ENCODE assay signal across 9 cellular contexts in genomic region chr1:203286161-203286984, GRCh38. TPM values are rescaled to one million over a fixed set of nuclear protein-coding genes. Genes with fewer than 3 reads are reported as not detected.
DNase-seq lines count a peak whose midpoint lies in the region; ATAC-seq and TF ChIP-seq lines count a peak whose summit lies in the region.
"Had no signal": no experiment of that assay in that cellular context is flagged by ENCODE, and none has a peak within 500 bp of the region (broad histone marks: within the 10 kb centered on the region; RNA-seq: fewer than 3 reads in every experiment).

No MANE protein-coding gene starts in this region.

- peak; percentile 32 for DNase-seq in activated naive CD4-positive, alpha-beta T cell treated with anti-CD3 and anti-CD28 coated beads, Interleukin-2, amount 10 ng/mL, durations not matched to agents 7 days and 5 days
- DNase-seq in activated naive CD4-positive, alpha-beta T cell (lab: John Stamatoyannopoulos, UW) = no peak
- peak; percentile 48 for DNase-seq in MCF 10A (ENCODE audit: unreplicated experiment)
- DNase-seq in uterus = peak in 1 of 2 donors; percentile 63
- DNase-seq in NCI-H2227 treated with DMSO at 0.1 percent for 48 hours (lab: John Stamatoyannopoulos, UW) = no peak
- no peak for DNase-seq in glomerular visceral epithelial cell (ENCODE audit: extremely low spot score)

- CTCF ChIA-PET in activated naive CD4-positive, alpha-beta T cell treated with anti-CD3 and anti-CD28 coated beads, Interleukin-2, amount 10 ng/mL, durations not matched to agents 7 days and 5 days (lab: Charles Lee) = interaction anchor here (0.6 to 7.8 kb wide), 11 partner anchors 9 to 202 kb away, joined by 3 to 71 read pairs (median 7); no protein-coding TSS in a partner anchor
- CTCF ChIA-PET in MCF 10A (lab: Yijun Ruan, JAX) = interaction anchor here (0.6 to 27.4 kb wide), 10 partner anchors 8 to 854 kb away, joined by 3 to 980 read pairs (median 4); no protein-coding TSS in a partner anchor

- no peaks in the 10 kb centered on the region for H3K27me3 Mint-ChIP-seq in activated naive CD4-positive, alpha-beta T cell treated with anti-CD3 and anti-CD28 coated beads, Interleukin-2, amount 10 ng/mL, durations not matched to agents 7 days and 5 days
- no peaks in the 10 kb centered on the region for H3K27me3 Mint-ChIP-seq in MCF 10A (ENCODE audit: insufficient read depth, unreplicated experiment)

- POLR2A ChIA-PET in MCF 10A (lab: Yijun Ruan, JAX) = interaction anchor here (0.7 to 0.8 kb wide), 2 partner anchors 20 to 359 kb away, joined by 3 read pairs; no protein-coding TSS in a partner anchor

- no peaks in the 10 kb centered on the region for H3K36me3 ChIP-seq in muscle layer of duodenum (ENCODE audit: control insufficient read depth in 1 of 2, insufficient read depth in 2 of 2, low read length in 2 of 2)
- no peaks in the 10 kb centered on the region for H3K36me3 ChIP-seq in uterus

- TF ChIP-seq CTCF in MCF 10A (IDR thresholded peaks at IDR 0.05; ENCODE audit: unreplicated experiment) (no peak), uterus (IDR thresholded peaks at IDR 0.05) (peak in 1 of 4 experiments; percentile 4)

- peak overlapping the region; percentile 100 for H3K27ac ChIP-seq in muscle layer of duodenum (ENCODE audit: low read length)
- peak overlapping the region; percentile 65 to 99 for H3K27ac ChIP-seq in uterus

- H3K9me3 ChIP-seq in muscle layer of duodenum (ENCODE audit: control insufficient read depth in 1 of 2, low read length in 2 of 2) (no peaks in the 10 kb centered on the region), uterus (no peaks in the 10 kb centered on the region)

- intact Hi-C loops in MCF 10A (cut with micrococcal nuclease) = no loop called here
- intact Hi-C loops in uterus (cut with DNase I; ENCODE audit: low total_unique reads) = no loop called here

- H3K27me3 ChIP-seq in muscle layer of duodenum (ENCODE audit: low read depth, low read length) (no peaks in the 10 kb centered on the region), uterus (no peaks in the 10 kb centered on the region)

- peaks cover 73% of the 10 kb centered on the region for H3K4me1 Mint-ChIP-seq in activated naive CD4-positive, alpha-beta T cell treated with anti-CD3 and anti-CD28 coated beads, Interleukin-2, amount 10 ng/mL, durations not matched to agents 7 days and 5 days
- peaks cover under 1% of the 10 kb centered on the region for H3K4me1 Mint-ChIP-seq in MCF 10A (ENCODE audit: insufficient read depth, unreplicated experiment)

- H3K9me3 Mint-ChIP-seq in activated naive CD4-positive, alpha-beta T cell treated with anti-CD3 and anti-CD28 coated beads, Interleukin-2, amount 10 ng/mL, durations not matched to agents 7 days and 5 days = no peaks in the 10 kb centered on the region
- no peaks in the 10 kb centered on the region for H3K9me3 Mint-ChIP-seq in MCF 10A (ENCODE audit: unreplicated experiment)

- no peaks in the 10 kb centered on the region for H3K36me3 Mint-ChIP-seq in activated naive CD4-positive, alpha-beta T cell treated with anti-CD3 and anti-CD28 coated beads, Interleukin-2, amount 10 ng/mL, durations not matched to agents 7 days and 5 days
- no peaks in the 10 kb centered on the region for H3K36me3 Mint-ChIP-seq in MCF 10A (ENCODE audit: insufficient read depth, unreplicated experiment)

- ATAC-seq in GM18867 (IDR thresholded peaks at IDR 0.05; ENCODE audit: unreplicated experiment) = no peak

- no TSS peak for BruUV-seq in MCF 10A (replicated peaks; lab: Mats Ljungman, UMichigan)

- peak overlapping the region; percentile 100 for H3K27ac Mint-ChIP-seq in activated naive CD4-positive, alpha-beta T cell treated with anti-CD3 and anti-CD28 coated beads, Interleukin-2, amount 10 ng/mL, durations not matched to agents 7 days and 5 days
- H3K27ac Mint-ChIP-seq in MCF 10A (ENCODE audit: low read depth, unreplicated experiment) = no peak overlapping the region

- H3K4me3 ChIP-seq in muscle layer of duodenum (ENCODE audit: low read depth in 1 of 2, low read length in 2 of 2) (no peak overlapping the region), uterus (no peak overlapping the region)

- peak in 1 of 2 donors; percentile 11 for TF ChIP-seq POLR2A in uterus (IDR thresholded peaks at IDR 0.05)

- H3K4me3 Mint-ChIP-seq in activated naive CD4-positive, alpha-beta T cell treated with anti-CD3 and anti-CD28 coated beads, Interleukin-2, amount 10 ng/mL, durations not matched to agents 7 days and 5 days = peak overlapping the region; percentile 61
- H3K4me3 Mint-ChIP-seq in MCF 10A (ENCODE audit: unreplicated experiment) = no peak overlapping the region

- H3K4me1 ChIP-seq in muscle layer of duodenum (ENCODE audit: control insufficient read depth in 1 of 2, insufficient read depth in 2 of 2, low read length in 2 of 2) (peaks cover 27 to 51% of the 10 kb centered on the region in 2 donors), uterus (peaks cover 7 to 15% of the 10 kb centered on the region in 2 donors)

RNA-seq across cellular contexts. Expression of gene BTG2, which starts 18.9 kb away (rescaled TPM):
- total RNA-seq in MCF 10A (2022) = 39.8 and 44.4 TPM in 2 replicates
- total RNA-seq in uterus = 10 to 100 TPM; 14.6 to 95.9 (median 56.5) TPM

RNA-seq across cellular contexts. Expression of gene CHIT1, which starts 56.9 kb away (rescaled TPM):
- not detected in 2 replicates for total RNA-seq in MCF 10A (2022)
- under 1 TPM in 2 of 4 donors, not detected in 2; 0.07 to 0.77 TPM for total RNA-seq in uterus
- total RNA-seq: Daoy had no signal

Comparison
In these comparisons a context has a peak if more than half of its experiments do, and no peak if none do; other contexts are left out.
1. DNase-seq: peak in activated naive CD4-positive, alpha-beta T cell treated with anti-CD3 and anti-CD28 coated beads, Interleukin-2, amount 10 ng/mL, durations not matched to agents 7 days and 5 days (single experiment) and MCF 10A (single experiment); none in activated naive CD4-positive, alpha-beta T cell (0 of 4), NCI-H2227 treated with DMSO at 0.1 percent for 48 hours (single experiment) and glomerular visceral epithelial cell (single experiment).